Comparison of ENCODE assay signal across 1 cellular context in genomic region chr19:58499021-58499927, GRCh38.
TF ChIP-seq lines count a peak whose summit lies in the region.

No MANE protein-coding gene starts in this region.

TF ChIP-seq in HepG2, 621 proteins besides CTCF, POLR2A, EP300 and RAD21 (continued from another document and continues in another):
- TF ChIP-seq, protein P1, sequence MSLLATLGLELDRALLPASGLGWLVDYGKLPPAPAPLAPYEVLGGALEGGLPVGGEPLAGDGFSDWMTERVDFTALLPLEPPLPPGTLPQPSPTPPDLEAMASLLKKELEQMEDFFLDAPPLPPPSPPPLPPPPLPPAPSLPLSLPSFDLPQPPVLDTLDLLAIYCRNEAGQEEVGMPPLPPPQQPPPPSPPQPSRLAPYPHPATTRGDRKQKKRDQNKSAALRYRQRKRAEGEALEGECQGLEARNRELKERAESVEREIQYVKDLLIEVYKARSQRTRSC (CRISPR knock-in tag; IDR thresholded peaks at IDR 0.05; ENCODE audit: low read depth): no peak
- TF ChIP-seq RBFOX2 (IDR thresholded peaks at IDR 0.05; ENCODE audit: low read depth, low read length) (peak; percentile 85), ZNF615 (CRISPR knock-in tag; IDR thresholded peaks at IDR 0.05; ENCODE audit: borderline replicate concordance) (no peak), AGO2 (optimal IDR thresholded peaks at IDR 0.05; ENCODE audit: low read depth, low read length) (peak; percentile 40), ZNF574 (CRISPR knock-in tag; IDR thresholded peaks at IDR 0.05) (peak; percentile 97), PCBP2 (optimal IDR thresholded peaks at IDR 0.05; ENCODE audit: low read depth, low read length, poor library complexity, severe bottlenecking) (no peak), IKZF1 (IDR thresholded peaks at IDR 0.05) (no peak), HDAC6 (IDR thresholded peaks at IDR 0.05; ENCODE audit: low read depth, low read length) (no peak), SMARCC2 (IDR thresholded peaks at IDR 0.05) (no peak), TARDBP (CRISPR knock-in tag; IDR thresholded peaks at IDR 0.05) (peak; percentile 97), THRA (CRISPR knock-in tag; IDR thresholded peaks at IDR 0.05; ENCODE audit: borderline replicate concordance) (peak; percentile 39; the same call in 1 of the 2 replicates), CHD2 (IDR thresholded peaks at IDR 0.05; ENCODE audit: low read depth, low read length) (no peak), HNRNPUL1 (IDR thresholded peaks at IDR 0.05; ENCODE audit: low read depth, low read length) (no peak), ZNF777 (CRISPR knock-in tag; IDR thresholded peaks at IDR 0.05) (0 out of 2 replicates have a peak, but pooled peaks have one; percentile 55), ZNF382 (CRISPR knock-in tag; IDR thresholded peaks at IDR 0.05; ENCODE audit: borderline replicate concordance) (no peak), ZFP37 (CRISPR knock-in tag; IDR thresholded peaks at IDR 0.05; ENCODE audit: borderline replicate concordance) (no peak), NR2F2 (IDR thresholded peaks at IDR 0.05; ENCODE audit: borderline replicate concordance, low read depth) (no peak), ZNF264 (CRISPR knock-in tag; IDR thresholded peaks at IDR 0.05) (peak; percentile 82), PHF5A (CRISPR knock-in tag; IDR thresholded peaks at IDR 0.05; ENCODE audit: low read depth, unreplicated experiment) (peak; percentile 52), HDAC1 (CRISPR knock-in tag; IDR thresholded peaks at IDR 0.05) (peak; percentile 96), PRMT3 (CRISPR knock-in tag; IDR thresholded peaks at IDR 0.05; ENCODE audit: borderline replicate concordance, low read depth) (peak; percentile 67; the same call in 1 of the 2 replicates), XBP1 (CRISPR knock-in tag; IDR thresholded peaks at IDR 0.05) (no peak), PHF21A (CRISPR knock-in tag; IDR thresholded peaks at IDR 0.05) (peak; percentile 62; the same call in 1 of the 2 replicates), TEAD3 (CRISPR knock-in tag; optimal IDR thresholded peaks at IDR 0.05; ENCODE audit: borderline replicate concordance) (peak; percentile 65), ZNF280B (CRISPR knock-in tag; IDR thresholded peaks at IDR 0.05; ENCODE audit: borderline replicate concordance) (peak; percentile 83; the same call in 1 of the 2 replicates), ZNF616 (CRISPR knock-in tag; IDR thresholded peaks at IDR 0.05; ENCODE audit: low read depth) (peak; percentile 3; the same call in 1 of the 2 replicates), ZNF431 (CRISPR knock-in tag; IDR thresholded peaks at IDR 0.05; ENCODE audit: borderline replicate concordance, low read depth) (peak; percentile 79; the same call in 1 of the 2 replicates), SYNCRIP (IDR thresholded peaks at IDR 0.05; ENCODE audit: insufficient read depth, low read depth, low read length) (no peak), EHMT2 (IDR thresholded peaks at IDR 0.05; ENCODE audit: borderline replicate concordance, low read depth, low read length) (no peak), ZNF335 (CRISPR knock-in tag; IDR thresholded peaks at IDR 0.05) (peak; percentile 67; the same call in 1 of the 2 replicates), RARG (CRISPR knock-in tag; IDR thresholded peaks at IDR 0.05; ENCODE audit: low read depth) (no peak), JDP2 (CRISPR knock-in tag; IDR thresholded peaks at IDR 0.05; ENCODE audit: borderline replicate concordance) (no peak), SCMH1 (CRISPR knock-in tag; IDR thresholded peaks at IDR 0.05; ENCODE audit: borderline replicate concordance) (no peak), TIGD3 (CRISPR knock-in tag; IDR thresholded peaks at IDR 0.05; ENCODE audit: borderline replicate concordance) (no peak), ZNF839 (CRISPR knock-in tag; IDR thresholded peaks at IDR 0.05; ENCODE audit: borderline replicate concordance) (0 out of 2 replicates have a peak, but pooled peaks have one; percentile 67), HES4 (CRISPR knock-in tag; IDR thresholded peaks at IDR 0.05; ENCODE audit: borderline replicate concordance) (0 out of 2 replicates have a peak, but pooled peaks have one; percentile 60), ESRRA (CRISPR knock-in tag; IDR thresholded peaks at IDR 0.05; ENCODE audit: low read depth) (peak; percentile 83), ZNF75D (CRISPR knock-in tag; IDR thresholded peaks at IDR 0.05; ENCODE audit: borderline replicate concordance) (no peak), E2F1 (CRISPR knock-in tag; IDR thresholded peaks at IDR 0.05) (no peak)
- TF ChIP-seq, protein P2, sequence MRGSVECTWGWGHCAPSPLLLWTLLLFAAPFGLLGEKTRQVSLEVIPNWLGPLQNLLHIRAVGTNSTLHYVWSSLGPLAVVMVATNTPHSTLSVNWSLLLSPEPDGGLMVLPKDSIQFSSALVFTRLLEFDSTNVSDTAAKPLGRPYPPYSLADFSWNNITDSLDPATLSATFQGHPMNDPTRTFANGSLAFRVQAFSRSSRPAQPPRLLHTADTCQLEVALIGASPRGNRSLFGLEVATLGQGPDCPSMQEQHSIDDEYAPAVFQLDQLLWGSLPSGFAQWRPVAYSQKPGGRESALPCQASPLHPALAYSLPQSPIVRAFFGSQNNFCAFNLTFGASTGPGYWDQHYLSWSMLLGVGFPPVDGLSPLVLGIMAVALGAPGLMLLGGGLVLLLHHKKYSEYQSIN (CRISPR knock-in tag; IDR thresholded peaks at IDR 0.05; ENCODE audit: borderline replicate concordance): no peak
- TF ChIP-seq, protein P3, sequence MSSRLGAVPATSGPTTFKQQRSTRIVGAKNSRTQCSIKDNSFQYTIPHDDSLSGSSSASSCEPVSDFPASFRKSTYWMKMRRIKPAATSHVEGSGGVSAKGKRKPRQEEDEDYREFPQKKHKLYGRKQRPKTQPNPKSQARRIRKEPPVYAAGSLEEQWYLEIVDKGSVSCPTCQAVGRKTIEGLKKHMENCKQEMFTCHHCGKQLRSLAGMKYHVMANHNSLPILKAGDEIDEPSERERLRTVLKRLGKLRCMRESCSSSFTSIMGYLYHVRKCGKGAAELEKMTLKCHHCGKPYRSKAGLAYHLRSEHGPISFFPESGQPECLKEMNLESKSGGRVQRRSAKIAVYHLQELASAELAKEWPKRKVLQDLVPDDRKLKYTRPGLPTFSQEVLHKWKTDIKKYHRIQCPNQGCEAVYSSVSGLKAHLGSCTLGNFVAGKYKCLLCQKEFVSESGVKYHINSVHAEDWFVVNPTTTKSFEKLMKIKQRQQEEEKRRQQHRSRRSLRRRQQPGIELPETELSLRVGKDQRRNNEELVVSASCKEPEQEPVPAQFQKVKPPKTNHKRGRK (CRISPR knock-in tag; IDR thresholded peaks at IDR 0.05): no peak
- TF ChIP-seq, protein P4, sequence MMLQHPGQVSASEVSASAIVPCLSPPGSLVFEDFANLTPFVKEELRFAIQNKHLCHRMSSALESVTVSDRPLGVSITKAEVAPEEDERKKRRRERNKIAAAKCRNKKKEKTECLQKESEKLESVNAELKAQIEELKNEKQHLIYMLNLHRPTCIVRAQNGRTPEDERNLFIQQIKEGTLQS (CRISPR knock-in tag; IDR thresholded peaks at IDR 0.05): peak; percentile 48; the same call in 1 of the 2 replicates
- TF ChIP-seq, protein P5, sequence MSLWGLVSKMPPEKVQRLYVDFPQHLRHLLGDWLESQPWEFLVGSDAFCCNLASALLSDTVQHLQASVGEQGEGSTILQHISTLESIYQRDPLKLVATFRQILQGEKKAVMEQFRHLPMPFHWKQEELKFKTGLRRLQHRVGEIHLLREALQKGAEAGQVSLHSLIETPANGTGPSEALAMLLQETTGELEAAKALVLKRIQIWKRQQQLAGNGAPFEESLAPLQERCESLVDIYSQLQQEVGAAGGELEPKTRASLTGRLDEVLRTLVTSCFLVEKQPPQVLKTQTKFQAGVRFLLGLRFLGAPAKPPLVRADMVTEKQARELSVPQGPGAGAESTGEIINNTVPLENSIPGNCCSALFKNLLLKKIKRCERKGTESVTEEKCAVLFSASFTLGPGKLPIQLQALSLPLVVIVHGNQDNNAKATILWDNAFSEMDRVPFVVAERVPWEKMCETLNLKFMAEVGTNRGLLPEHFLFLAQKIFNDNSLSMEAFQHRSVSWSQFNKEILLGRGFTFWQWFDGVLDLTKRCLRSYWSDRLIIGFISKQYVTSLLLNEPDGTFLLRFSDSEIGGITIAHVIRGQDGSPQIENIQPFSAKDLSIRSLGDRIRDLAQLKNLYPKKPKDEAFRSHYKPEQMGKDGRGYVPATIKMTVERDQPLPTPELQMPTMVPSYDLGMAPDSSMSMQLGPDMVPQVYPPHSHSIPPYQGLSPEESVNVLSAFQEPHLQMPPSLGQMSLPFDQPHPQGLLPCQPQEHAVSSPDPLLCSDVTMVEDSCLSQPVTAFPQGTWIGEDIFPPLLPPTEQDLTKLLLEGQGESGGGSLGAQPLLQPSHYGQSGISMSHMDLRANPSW (CRISPR knock-in tag; IDR thresholded peaks at IDR 0.05; ENCODE audit: borderline replicate concordance): peak; percentile 27; the same call in 1 of the 2 replicates
- TF ChIP-seq, protein P6, sequence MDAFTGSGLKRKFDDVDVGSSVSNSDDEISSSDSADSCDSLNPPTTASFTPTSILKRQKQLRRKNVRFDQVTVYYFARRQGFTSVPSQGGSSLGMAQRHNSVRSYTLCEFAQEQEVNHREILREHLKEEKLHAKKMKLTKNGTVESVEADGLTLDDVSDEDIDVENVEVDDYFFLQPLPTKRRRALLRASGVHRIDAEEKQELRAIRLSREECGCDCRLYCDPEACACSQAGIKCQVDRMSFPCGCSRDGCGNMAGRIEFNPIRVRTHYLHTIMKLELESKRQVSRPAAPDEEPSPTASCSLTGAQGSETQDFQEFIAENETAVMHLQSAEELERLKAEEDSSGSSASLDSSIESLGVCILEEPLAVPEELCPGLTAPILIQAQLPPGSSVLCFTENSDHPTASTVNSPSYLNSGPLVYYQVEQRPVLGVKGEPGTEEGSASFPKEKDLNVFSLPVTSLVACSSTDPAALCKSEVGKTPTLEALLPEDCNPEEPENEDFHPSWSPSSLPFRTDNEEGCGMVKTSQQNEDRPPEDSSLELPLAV (CRISPR knock-in tag; conservative IDR thresholded peaks at IDR 0.05; ENCODE audit: low read depth): no peak
- TF ChIP-seq, protein P7, sequence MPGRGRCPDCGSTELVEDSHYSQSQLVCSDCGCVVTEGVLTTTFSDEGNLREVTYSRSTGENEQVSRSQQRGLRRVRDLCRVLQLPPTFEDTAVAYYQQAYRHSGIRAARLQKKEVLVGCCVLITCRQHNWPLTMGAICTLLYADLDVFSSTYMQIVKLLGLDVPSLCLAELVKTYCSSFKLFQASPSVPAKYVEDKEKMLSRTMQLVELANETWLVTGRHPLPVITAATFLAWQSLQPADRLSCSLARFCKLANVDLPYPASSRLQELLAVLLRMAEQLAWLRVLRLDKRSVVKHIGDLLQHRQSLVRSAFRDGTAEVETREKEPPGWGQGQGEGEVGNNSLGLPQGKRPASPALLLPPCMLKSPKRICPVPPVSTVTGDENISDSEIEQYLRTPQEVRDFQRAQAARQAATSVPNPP (CRISPR knock-in tag; IDR thresholded peaks at IDR 0.05): 0 out of 2 replicates have a peak, but pooled peaks have one; percentile 86
